ENCODE assay signal across 8 cellular contexts in the genomic region with DNA sequence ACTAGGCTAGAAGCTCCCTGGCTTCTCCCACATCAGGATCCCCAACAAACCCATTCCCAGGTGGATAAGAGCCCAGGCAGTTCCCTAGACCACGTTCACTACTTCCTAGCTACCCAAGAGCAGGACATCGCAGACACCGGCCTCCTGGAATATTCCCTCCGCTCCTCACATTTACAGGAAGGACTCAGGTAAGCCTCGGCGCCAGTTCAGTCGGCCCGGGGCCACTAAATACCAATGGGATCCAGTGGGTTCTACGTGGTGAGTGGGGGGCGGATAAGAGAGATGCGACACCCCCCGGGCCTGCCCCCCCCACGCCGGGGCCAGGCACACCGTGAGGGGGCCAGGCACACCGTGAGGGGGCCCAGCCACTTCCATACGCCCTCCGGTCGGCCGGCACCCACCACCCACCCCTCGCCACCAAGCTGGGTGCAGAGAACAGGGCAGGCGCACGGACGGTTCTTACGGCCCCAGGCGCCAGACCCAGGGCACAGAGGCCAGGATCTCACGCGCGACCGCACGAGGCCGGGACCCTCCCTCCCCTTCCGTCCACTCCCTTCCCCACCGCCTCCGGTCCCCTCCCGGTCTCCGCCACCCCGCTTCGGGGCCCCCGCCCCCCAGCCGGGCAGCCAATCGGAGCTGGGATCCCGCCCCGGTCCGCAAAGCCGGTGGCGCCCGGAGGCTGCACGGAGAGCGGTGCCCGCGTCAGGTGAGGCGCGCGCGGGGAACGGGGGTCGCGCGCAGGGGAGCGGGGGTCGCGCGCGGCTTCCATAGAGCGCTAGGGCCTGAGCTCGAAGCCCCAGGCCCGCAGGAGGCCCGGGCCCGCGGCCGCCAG. TPM values are rescaled to one million over a fixed set of nuclear protein-coding genes. Genes with fewer than 3 reads are reported as not detected.
A peak's percentile ranks its signal among the peaks of the same experiment; 100 is the strongest.
DNase-seq lines count a peak whose midpoint lies in the region; ATAC-seq, FAIRE-seq and TF ChIP-seq lines count a peak whose summit lies in the region.

A gene with protein sequence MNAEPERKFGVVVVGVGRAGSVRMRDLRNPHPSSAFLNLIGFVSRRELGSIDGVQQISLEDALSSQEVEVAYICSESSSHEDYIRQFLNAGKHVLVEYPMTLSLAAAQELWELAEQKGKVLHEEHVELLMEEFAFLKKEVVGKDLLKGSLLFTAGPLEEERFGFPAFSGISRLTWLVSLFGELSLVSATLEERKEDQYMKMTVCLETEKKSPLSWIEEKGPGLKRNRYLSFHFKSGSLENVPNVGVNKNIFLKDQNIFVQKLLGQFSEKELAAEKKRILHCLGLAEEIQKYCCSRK (plus strand): TSS at position 652 of the 832 bp plus-strand sequence. CDS start 12,479 bp downstream, outside the sequence.

- H3K4me3 Mint-ChIP-seq in WTC11: peak within 1 kb of the TSS; percentile 79

- H3K9me1 ChIP-seq in keratinocyte (ENCODE audit: control insufficient read depth, extremely low read depth, insufficient read depth, low read length): no peaks in the 10 kb centered on the region

- peak; percentile 68 for ATAC-seq in GM21528 (IDR thresholded peaks at IDR 0.05; ENCODE audit: low FRiP score, unreplicated experiment)
- ATAC-seq in WTC11: peak; percentile 67

- H3K4me1 ChIP-seq in keratinocyte (ENCODE audit: control insufficient read depth, extremely low read depth, insufficient read depth, low read length): peaks cover 8% of the 10 kb centered on the region

- no peaks in the 10 kb centered on the region for H3K36me3 ChIP-seq in keratinocyte (ENCODE audit: control insufficient read depth in 2 of 2, extremely low read depth in 1 of 2, insufficient read depth in 2 of 2, low read length in 2 of 2)

- H3K4me3 ChIP-seq in keratinocyte (ENCODE audit: control insufficient read depth in 2 of 3, extremely low read depth in 1 of 3, insufficient read depth in 2 of 3, low read depth in 1 of 3, low read length in 3 of 3): peak within 1 kb of the TSS; percentile 54 to 83 (median 81)

- TF ChIP-seq EP300 in Ishikawa (IDR thresholded peaks at IDR 0.05; ENCODE audit: borderline replicate concordance): no peak

- no peaks in the 10 kb centered on the region for H3K27me3 ChIP-seq in keratinocyte (ENCODE audit: control insufficient read depth, extremely low read depth, insufficient read depth, low read length)

- no peak for TF ChIP-seq RAD21 in Ishikawa (IDR thresholded peaks at IDR 0.05; ENCODE audit: low read depth)

- peak; percentile 17 for DNase-seq in ELF-1 (ENCODE audit: low read depth, low spot score)
- DNase-seq in WTC11 (ENCODE audit: low spot score): peak; percentile 73
- DNase-seq in caudate nucleus (lab: John Stamatoyannopoulos, UW): peak in 38 of 61 donors; percentile 3 to 64 (median 29)
- no peak for DNase-seq in keratinocyte (ENCODE audit: low read depth, low spot score)
- peak; percentile 40 to 58 for DNase-seq in stimulated activated CD4-positive, alpha-beta T cell treated with anti-CD3 and anti-CD28 coated beads, Interleukin-15, amount 100 ng/mL, for 1 hour (ENCODE audit: low read depth in 1 of 2, low spot score in 1 of 2)
- DNase-seq in KG1 (lab: John Stamatoyannopoulos, UW): no peak

- no peaks in the 10 kb centered on the region for H3K9me3 ChIP-seq in keratinocyte (ENCODE audit: control insufficient read depth, low read depth, low read length)

- TF ChIP-seq CTCF in WTC11 (IDR thresholded peaks at IDR 0.05) (no peak), keratinocyte (optimal IDR thresholded peaks at IDR 0.05 in 1 of 3, IDR thresholded peaks at IDR 0.05 in 1 of 3, conservative IDR thresholded peaks at IDR 0.05 in 1 of 3; ENCODE audit: extremely low read depth in 1 of 3, insufficient read depth in 2 of 3, low read length in 3 of 3) (no peak)

- H3K27ac ChIP-seq in caudate nucleus (ENCODE audit: low read depth, low read length) (no peak within 1 kb of the TSS), keratinocyte (ENCODE audit: control insufficient read depth, insufficient read depth, low read length) (peak within 1 kb of the TSS; percentile 71)

- no peak within 1 kb of the TSS; the same call in 1 of the 2 replicates for H3K27ac Mint-ChIP-seq in WTC11

- H3K4me1 Mint-ChIP-seq in WTC11: peaks cover 23% of the 10 kb centered on the region

- CTCF ChIA-PET in WTC11 (lab: Charles Lee): interaction anchor here (0.6 to 1.7 kb wide), 6 partner anchors 36 to 825 kb away, joined by 3 to 17 read pairs (median 4); partner anchors contain the start of gene STK17A

- peak within 1 kb of the TSS; percentile 90 for H2AFZ ChIP-seq in keratinocyte (ENCODE audit: control insufficient read depth, low read length)

- H3K79me2 ChIP-seq in keratinocyte (ENCODE audit: control insufficient read depth, insufficient read depth, low read length): peaks cover 3% of the 10 kb centered on the region

- H3K9me3 Mint-ChIP-seq in WTC11: peaks cover 1% of the 10 kb centered on the region

- H3K27me3 Mint-ChIP-seq in WTC11 (ENCODE audit: low read depth): peaks cover 34% of the 10 kb centered on the region

- no peaks in the 10 kb centered on the region for H4K20me1 ChIP-seq in keratinocyte (ENCODE audit: control insufficient read depth, extremely low read depth, insufficient read depth, low read length)

- POLR2A ChIA-PET in WTC11 (lab: Charles Lee): interaction anchor here (0.5 to 1.6 kb wide), 4 partner anchors 10 to 1504 kb away, joined by 3 to 4 read pairs (median 4); partner anchors contain the start of genes COA1 and STK17A

- peak within 1 kb of the TSS; percentile 81 for H3K9ac ChIP-seq in keratinocyte (ENCODE audit: control insufficient read depth, extremely low read depth, insufficient read depth, low read length)

- no peaks in the 10 kb centered on the region for H3K36me3 Mint-ChIP-seq in WTC11

- FAIRE-seq in keratinocyte (lab: Jason Lieb, UNC): no peak

- dilution Hi-C loops in keratinocyte (cut with MboI; ENCODE audit: extremely low pct_ligation_motif_present, low sequenced_read_pairs): no loop called here

- H3K4me2 ChIP-seq in keratinocyte (ENCODE audit: control insufficient read depth, extremely low read depth, insufficient read depth, low read depth, low read length): peak within 1 kb of the TSS; percentile 80

TF ChIP-seq in Ishikawa, 13 proteins besides CTCF, POLR2A, EP300 and RAD21 (continues in another document):
- TF ChIP-seq TAF1 (IDR thresholded peaks at IDR 0.05; ENCODE audit: low read depth): peak; percentile 29; the same call in 1 of the 2 replicates

TF ChIP-seq in WTC11, 78 proteins besides CTCF, POLR2A, EP300 and RAD21 (continues in another document):
- TF ChIP-seq ZBTB21 (CRISPR knock-in tag; IDR thresholded peaks at IDR 0.05; ENCODE audit: borderline replicate concordance) (no peak), PRDM15 (CRISPR knock-in tag; IDR thresholded peaks at IDR 0.05) (peak; percentile 4; the same call in 1 of the 2 replicates)
- TF ChIP-seq, protein P1, sequence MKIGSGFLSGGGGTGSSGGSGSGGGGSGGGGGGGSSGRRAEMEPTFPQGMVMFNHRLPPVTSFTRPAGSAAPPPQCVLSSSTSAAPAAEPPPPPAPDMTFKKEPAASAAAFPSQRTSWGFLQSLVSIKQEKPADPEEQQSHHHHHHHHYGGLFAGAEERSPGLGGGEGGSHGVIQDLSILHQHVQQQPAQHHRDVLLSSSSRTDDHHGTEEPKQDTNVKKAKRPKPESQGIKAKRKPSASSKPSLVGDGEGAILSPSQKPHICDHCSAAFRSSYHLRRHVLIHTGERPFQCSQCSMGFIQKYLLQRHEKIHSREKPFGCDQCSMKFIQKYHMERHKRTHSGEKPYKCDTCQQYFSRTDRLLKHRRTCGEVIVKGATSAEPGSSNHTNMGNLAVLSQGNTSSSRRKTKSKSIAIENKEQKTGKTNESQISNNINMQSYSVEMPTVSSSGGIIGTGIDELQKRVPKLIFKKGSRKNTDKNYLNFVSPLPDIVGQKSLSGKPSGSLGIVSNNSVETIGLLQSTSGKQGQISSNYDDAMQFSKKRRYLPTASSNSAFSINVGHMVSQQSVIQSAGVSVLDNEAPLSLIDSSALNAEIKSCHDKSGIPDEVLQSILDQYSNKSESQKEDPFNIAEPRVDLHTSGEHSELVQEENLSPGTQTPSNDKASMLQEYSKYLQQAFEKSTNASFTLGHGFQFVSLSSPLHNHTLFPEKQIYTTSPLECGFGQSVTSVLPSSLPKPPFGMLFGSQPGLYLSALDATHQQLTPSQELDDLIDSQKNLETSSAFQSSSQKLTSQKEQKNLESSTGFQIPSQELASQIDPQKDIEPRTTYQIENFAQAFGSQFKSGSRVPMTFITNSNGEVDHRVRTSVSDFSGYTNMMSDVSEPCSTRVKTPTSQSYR (CRISPR knock-in tag; IDR thresholded peaks at IDR 0.05): peak; percentile 33; the same call in 1 of the 2 replicates

RNA-seq across cellular contexts. Expression of the gene that starts here (rescaled TPM):
- total RNA-seq in WTC11 (2021): 31.9 to 35.5 TPM (median 33.7 TPM) in 3 replicates
- 34.8 to 59.3 TPM (median 49.6 TPM) in 3 replicates for polyA plus RNA-seq in keratinocyte
- 12.2 TPM for polyA plus RNA-seq in keratinocyte (2011; ENCODE audit: low read depth)
- 42.6 and 53.8 TPM in 2 replicates for polyA plus RNA-seq in keratinocyte (2011; cell fraction: cytosol; rRNA removed)
- polyA plus RNA-seq in keratinocyte (2011; cell fraction: nucleus; rRNA removed): 28.3 and 30.6 TPM in 2 replicates
- polyA plus RNA-seq in keratinocyte (2012; ENCODE audit: low replicate concordance): 24.3 and 62.5 TPM in 2 replicates
- polyA minus RNA-seq in keratinocyte: 20.2 to 27.9 TPM (median 23.3 TPM) in 3 replicates
- 21.7 TPM for polyA minus RNA-seq in keratinocyte (2011; cell fraction: cytosol; rRNA and poly(A)+ RNA removed)
- polyA minus RNA-seq in keratinocyte (2011; cell fraction: nucleus; rRNA and poly(A)+ RNA removed): 5.5 and 8.2 TPM in 2 replicates

Comparison
In these comparisons a context has a peak if more than half of its experiments do, and no peak if none do; other contexts are left out.
1. DNase-seq: peak in ELF-1 (single experiment), WTC11 (single experiment), caudate nucleus (38 of 61) and stimulated activated CD4-positive, alpha-beta T cell treated with anti-CD3 and anti-CD28 coated beads, Interleukin-15, amount 100 ng/mL, for 1 hour (2 of 2); none in keratinocyte (single experiment) and KG1 (single experiment).